25 cellular contexts compared by ENCODE assay signal in the genomic region with DNA sequence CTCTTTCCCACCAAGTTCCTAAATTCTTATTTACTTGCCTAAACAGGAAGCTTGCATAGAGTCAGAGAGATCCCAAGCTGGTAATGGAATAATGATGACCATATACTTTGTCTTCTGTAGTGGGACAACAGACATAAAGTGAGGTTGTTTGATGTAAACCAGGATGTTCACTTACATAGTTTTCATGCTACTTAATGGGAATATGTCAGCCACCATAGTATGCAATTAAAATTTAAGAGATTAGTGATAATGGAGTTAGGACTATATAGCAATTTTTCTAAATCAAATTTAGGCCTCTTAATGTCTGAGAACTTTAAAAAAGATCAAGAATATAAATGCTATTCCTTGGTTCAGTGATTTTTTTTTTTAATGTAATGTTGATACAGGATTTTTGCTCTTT.
"Had no signal": no experiment of that assay in that cellular context is flagged by ENCODE, and none has a peak within 500 bp of the region (broad histone marks: within the 10 kb centered on the region; RNA-seq: fewer than 3 reads in every experiment).

No MANE protein-coding gene starts in this region.

- H3K27me3 Mint-ChIP-seq: naive thymus-derived CD8-positive, alpha-beta T cell; stimulated activated naive CD8-positive, alpha-beta T cell treated with anti-CD3 and anti-CD28 coated beads, Interleukin-15, amount 100 ng/mL, for 72 hours had no signal

- H3K27ac Mint-ChIP-seq: immature natural killer cell; naive thymus-derived CD8-positive, alpha-beta T cell; nephron; stimulated activated effector memory CD8-positive, alpha-beta T cell treated with anti-CD3 and anti-CD28 coated beads, Interleukin-12 subunit alpha, Interleukin-12 subunit beta, amount 100 ng/mL, for 72 hours; stimulated activated naive CD8-positive, alpha-beta T cell treated with anti-CD3 and anti-CD28 coated beads, Interleukin-15, amount 100 ng/mL, for 72 hours had no signal

- H3K27me3 ChIP-seq: heart left ventricle, pancreas, tibial nerve, upper lobe of right lung had no signal

- H3K36me3 ChIP-seq: heart left ventricle, prostate gland, upper lobe of right lung had no signal

- H3K4me1 Mint-ChIP-seq: immature natural killer cell; naive thymus-derived CD8-positive, alpha-beta T cell; neural crest cell; stimulated activated effector memory CD8-positive, alpha-beta T cell treated with anti-CD3 and anti-CD28 coated beads, Interleukin-12 subunit alpha, Interleukin-12 subunit beta, amount 100 ng/mL, for 72 hours had no signal

- H3K27ac ChIP-seq: heart left ventricle, left ventricle myocardium inferior, pancreas, prostate gland, skin epidermis, tibial nerve, upper lobe of right lung had no signal

- H3K4me3 Mint-ChIP-seq: immature natural killer cell; naive thymus-derived CD8-positive, alpha-beta T cell; nephron; neural crest cell; stimulated activated effector memory CD8-positive, alpha-beta T cell treated with anti-CD3 and anti-CD28 coated beads, Interleukin-12 subunit alpha, Interleukin-12 subunit beta, amount 100 ng/mL, for 72 hours; stimulated activated naive CD8-positive, alpha-beta T cell treated with anti-CD3 and anti-CD28 coated beads, Interleukin-15, amount 100 ng/mL, for 72 hours had no signal

- DNase-seq: heart left ventricle; hypothalamus; immature natural killer cell; left ventricle myocardium inferior; naive thymus-derived CD8-positive, alpha-beta T cell; nucleus accumbens; pancreas; posterior cingulate gyrus; retina; right cardiac atrium; stimulated activated CD4-positive, alpha-beta T cell treated with anti-CD3 and anti-CD28 coated beads, Interleukin-12 subunit alpha, Interleukin-12 subunit beta, amount 100 ng/mL, for 4 hours; stimulated activated CD4-positive, alpha-beta T cell treated with anti-CD3 and anti-CD28 coated beads, Interleukin-15, amount 100 ng/mL, for 24 hours; stimulated activated CD4-positive, alpha-beta T cell treated with anti-CD3 and anti-CD28 coated beads, Interleukin-4, amount 100 ng/mL, for 24 hours; stimulated activated naive CD4-positive, alpha-beta T cell; stimulated activated naive CD8-positive, alpha-beta T cell treated with anti-CD3 and anti-CD28 coated beads, Interleukin-15, amount 100 ng/mL, for 72 hours; substantia nigra; upper lobe of right lung had no signal

- H3K4me3 ChIP-seq: heart left ventricle, left ventricle myocardium inferior, lung, pancreas, prostate gland, skin epidermis, tibial nerve, upper lobe of right lung had no signal

- H3K9me3 ChIP-seq: left ventricle myocardium inferior, pancreas, prostate gland, tibial nerve, upper lobe of right lung had no signal

- H3K36me3 Mint-ChIP-seq: stimulated activated effector memory CD8-positive, alpha-beta T cell treated with anti-CD3 and anti-CD28 coated beads, Interleukin-12 subunit alpha, Interleukin-12 subunit beta, amount 100 ng/mL, for 72 hours had no signal

- H3K4me1 ChIP-seq: heart left ventricle, left ventricle myocardium inferior, pancreas, prostate gland, tibial nerve, upper lobe of right lung had no signal

- ATAC-seq: heart left ventricle; naive thymus-derived CD8-positive, alpha-beta T cell; pancreas; right cardiac atrium; sciatic nerve; stimulated activated effector memory CD8-positive, alpha-beta T cell treated with anti-CD3 and anti-CD28 coated beads, Interleukin-12 subunit alpha, Interleukin-12 subunit beta, amount 100 ng/mL, for 72 hours; stimulated activated naive CD8-positive, alpha-beta T cell treated with anti-CD3 and anti-CD28 coated beads, Interleukin-15, amount 100 ng/mL, for 72 hours; upper lobe of right lung had no signal
